In genomic region chr18:7071600-7071999, GRCh38 we compare ENCODE assay signal across 19 cellular contexts.
"Had no signal": no experiment of that assay in that cellular context is flagged by ENCODE, and none has a peak within 500 bp of the region (broad histone marks: within the 10 kb centered on the region; RNA-seq: fewer than 3 reads in every experiment).

No MANE protein-coding gene starts in this region.

- DNase-seq: cortex of kidney; effector memory CD8-positive, alpha-beta T cell; erythroblast; esophagus squamous epithelium; hypothalamus; immature natural killer cell; left ventricle myocardium superior; natural killer cell; occipital lobe; ovary; posterior cingulate gyrus; stimulated activated CD4-positive, alpha-beta T cell treated with anti-CD3 and anti-CD28 coated beads, Interleukin-12 subunit alpha, Interleukin-12 subunit beta, amount 100 ng/mL, for 4 hours; stimulated activated CD4-positive, alpha-beta T cell treated with anti-CD3 and anti-CD28 coated beads, Interleukin-1b, Interleukin-23, amount 100 ng/mL, for 48 hours; stimulated activated CD4-positive, alpha-beta T cell treated with anti-CD3 and anti-CD28 coated beads, Interleukin-4, amount 100 ng/mL, for 1 hour; stimulated activated CD8-positive, alpha-beta memory T cell treated with anti-CD3 and anti-CD28 coated beads, Interleukin-4, amount 100 ng/mL, for 48 hours; stimulated activated naive CD4-positive, alpha-beta T cell; stimulated activated naive CD8-positive, alpha-beta T cell treated with anti-CD3 and anti-CD28 coated beads, Interleukin-15, amount 100 ng/mL, for 72 hours; trophoblast cell had no signal

- ATAC-seq: effector memory CD8-positive, alpha-beta T cell; left ventricle myocardium superior; natural killer cell; sciatic nerve; stimulated activated naive CD8-positive, alpha-beta T cell treated with anti-CD3 and anti-CD28 coated beads, Interleukin-15, amount 100 ng/mL, for 72 hours had no signal
